In the genomic region with DNA sequence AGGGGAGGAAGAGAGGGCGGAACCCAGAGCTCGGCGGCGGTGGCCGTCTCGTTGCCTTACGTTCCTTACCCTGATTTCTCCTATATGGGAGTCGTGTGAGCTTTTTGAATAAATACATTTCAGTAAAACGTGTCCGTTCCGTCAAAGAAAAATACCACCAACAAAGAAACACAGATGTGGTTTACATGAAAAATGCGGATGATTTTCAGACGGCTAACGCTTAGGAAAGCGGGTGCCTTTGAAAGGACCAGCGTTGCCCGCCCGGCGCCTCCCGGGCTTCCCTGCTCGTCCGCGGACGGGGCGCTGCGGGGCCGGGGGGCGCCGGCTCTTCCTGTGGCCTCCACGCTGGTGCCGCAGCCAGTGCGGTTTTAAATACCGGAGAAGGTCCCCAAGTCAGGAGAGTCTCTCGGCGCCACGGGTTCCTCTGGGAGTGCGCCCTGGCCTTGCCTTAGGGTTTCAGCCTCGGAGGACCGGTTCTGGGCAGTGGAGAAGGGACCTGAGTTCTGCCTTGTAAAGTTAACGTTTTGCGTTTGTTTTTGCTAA, we compare ENCODE assay signal across 8 cellular contexts. TPM values are rescaled to one million over a fixed set of nuclear protein-coding genes. Genes with fewer than 3 reads are reported as not detected.
A peak's percentile ranks its signal among the peaks of the same experiment; 100 is the strongest.
DNase-seq lines count a peak whose midpoint lies in the region; ATAC-seq and TF ChIP-seq lines count a peak whose summit lies in the region.

No MANE protein-coding gene starts in this region.

- no peaks in the 10 kb centered on the region for H3K27me3 Mint-ChIP-seq in naive thymus-derived CD8-positive, alpha-beta T cell

- H3K9me3 Mint-ChIP-seq in naive thymus-derived CD8-positive, alpha-beta T cell, result no peaks in the 10 kb centered on the region

- peaks cover 2 to 44% (median 12%) of the 10 kb centered on the region in 3 donors for H3K4me1 ChIP-seq in esophagus squamous epithelium

- H3K4me3 ChIP-seq in esophagus squamous epithelium, result peak overlapping the region; percentile 69 to 95 (median 80)

- TF ChIP-seq CTCF in esophagus squamous epithelium (IDR thresholded peaks at IDR 0.05), result no peak

- ATAC-seq in HG02852 (IDR thresholded peaks at IDR 0.05; ENCODE audit: unreplicated experiment), result peak; percentile 56
- ATAC-seq in naive thymus-derived CD8-positive, alpha-beta T cell, result peak; percentile 72 to 76

- peaks cover 5 to 38% (median 6%) of the 10 kb centered on the region in 3 donors for H3K36me3 ChIP-seq in esophagus squamous epithelium

- no peaks in the 10 kb centered on the region for H3K27me3 ChIP-seq in esophagus squamous epithelium

- intact Hi-C loops in esophagus squamous epithelium (cut with DNase I), result no loop called here

- H3K4me3 Mint-ChIP-seq in naive thymus-derived CD8-positive, alpha-beta T cell, result peak overlapping the region; percentile 85 to 96 (median 88)

- WGBS in esophagus squamous epithelium, 2 donors, result 0% methylated on average over 20 to 21 of the region's 41 CpGs

- TF ChIP-seq POLR2A in esophagus squamous epithelium (IDR thresholded peaks at IDR 0.05), result no peak

- H3K36me3 Mint-ChIP-seq in naive thymus-derived CD8-positive, alpha-beta T cell, result peaks cover 6 to 42% (median 14%) of the 10 kb centered on the region in 3 donors

- no peaks in the 10 kb centered on the region for H3K9me3 ChIP-seq in esophagus squamous epithelium

- peaks cover 23 to 50% (median 39%) of the 10 kb centered on the region in 4 donors for H3K4me1 Mint-ChIP-seq in naive thymus-derived CD8-positive, alpha-beta T cell

- DNase-seq in DMS53 (lab: John Stamatoyannopoulos, UW), result peak; percentile 51
- no peak for DNase-seq in DMS53 treated with DMSO at 0.1 percent for 48 hours (lab: John Stamatoyannopoulos, UW; ENCODE audit: unreplicated experiment)
- peak; percentile 77 to 87 for DNase-seq in NCI-H526 (lab: John Stamatoyannopoulos, UW)
- peak; percentile 66 for DNase-seq in activated CD8-positive, alpha-beta memory T cell treated with anti-CD3 and anti-CD28 coated beads, Interleukin-2, amount 50 U/mL, for 4 hours
- no peak for DNase-seq in esophagus squamous epithelium (lab: John Stamatoyannopoulos, UW)
- DNase-seq in naive thymus-derived CD8-positive, alpha-beta T cell, result peak in 5 of 10 donors; percentile 3 to 62 (median 12)
- peak in 26 of 49 donors; percentile 5 to 58 (median 32) for DNase-seq in substantia nigra (lab: John Stamatoyannopoulos, UW)

- POLR2A ChIA-PET in naive thymus-derived CD8-positive, alpha-beta T cell (lab: Charles Lee), result interaction anchor here (0.7 to 2.7 kb wide), 12 partner anchors 12 to 217 kb away, joined by 3 to 14 read pairs (median 5); partner anchors contain the start of gene CDC16

- peak overlapping the region; percentile 82 to 98 (median 93) for H3K27ac Mint-ChIP-seq in naive thymus-derived CD8-positive, alpha-beta T cell

- peak overlapping the region; percentile 97 to 99 (median 98) for H3K27ac ChIP-seq in esophagus squamous epithelium
- H3K27ac ChIP-seq in substantia nigra (ENCODE audit: low read depth, low read length, poor library complexity, severe bottlenecking), result peak overlapping the region; percentile 95

RNA-seq across cellular contexts. Expression of gene UPF3A, which starts 0.8 kb away (rescaled TPM):
- total RNA-seq in esophagus squamous epithelium, result 10 to 100 TPM; 19.1 to 42.5 (median 25.6) TPM
- 100 to 1,000 TPM; 106 to 111 TPM for total RNA-seq in naive thymus-derived CD8-positive, alpha-beta T cell
- 10 to 100 TPM; 17.7 to 35.4 (median 20.9) TPM for polyA plus RNA-seq in naive thymus-derived CD8-positive, alpha-beta T cell

RNA-seq across cellular contexts. Expression of gene CHAMP1, which starts 32.1 kb away (rescaled TPM):
- total RNA-seq in esophagus squamous epithelium, result 10 to 100 TPM in 1 of 4 donors, 1 to 10 TPM in 3; 7.8 to 16.8 (median 9.8) TPM
- total RNA-seq in naive thymus-derived CD8-positive, alpha-beta T cell, result 10 to 100 TPM; 20.1 to 27.3 TPM
- 1 to 10 TPM; 4.4 to 7.5 (median 5.5) TPM for polyA plus RNA-seq in naive thymus-derived CD8-positive, alpha-beta T cell

RNA-seq across cellular contexts. Expression of gene CDC16, which starts 47.5 kb away (rescaled TPM):
- total RNA-seq in esophagus squamous epithelium, result 10 to 100 TPM; 22.9 to 40.2 (median 30.2) TPM
- total RNA-seq in naive thymus-derived CD8-positive, alpha-beta T cell, result 100 to 1,000 TPM; 134 to 143 TPM
- 10 to 100 TPM; 12.9 to 19.6 (median 15.4) TPM for polyA plus RNA-seq in naive thymus-derived CD8-positive, alpha-beta T cell

Comparison
In these comparisons a context has a peak if more than half of its experiments do, and no peak if none do; other contexts are left out.
1. DNase-seq: peak in DMS53 (single experiment), NCI-H526 (2 of 2), activated CD8-positive, alpha-beta memory T cell treated with anti-CD3 and anti-CD28 coated beads, Interleukin-2, amount 50 U/mL, for 4 hours (single experiment) and substantia nigra (26 of 49); none in DMS53 treated with DMSO at 0.1 percent for 48 hours (single experiment) and esophagus squamous epithelium (single experiment).